14 cellular contexts compared by ENCODE assay signal in genomic region chr20:31566332-31566657, GRCh38. TPM values are rescaled to one million over a fixed set of nuclear protein-coding genes. Genes with fewer than 3 reads are reported as not detected.
DNase-seq lines count a peak whose midpoint lies in the region; ATAC-seq and TF ChIP-seq lines count a peak whose summit lies in the region.
"Had no signal": no experiment of that assay in that cellular context is flagged by ENCODE, and none has a peak within 500 bp of the region (broad histone marks: within the 10 kb centered on the region; RNA-seq: fewer than 3 reads in every experiment).

No MANE protein-coding gene starts in this region.

- CTCF ChIA-PET in activated CD8-positive, alpha-beta memory T cell treated with anti-CD3 and anti-CD28 coated beads, Interleukin-2, amount 10 ng/mL, durations not matched to agents 7 days and 5 days (lab: Charles Lee), result interaction anchor here (8.4 to 31.0 kb wide), 2 partner anchors 6 to 46 kb away, joined by 134 to 1101 read pairs; partner anchors contain the start of gene ID1
- CTCF ChIA-PET in Panc1 (lab: Charles Lee), result interaction anchor here (1.2 to 10.8 kb wide), 4 partner anchors 9 to 68 kb away, joined by 6 to 298 read pairs (median 6); no protein-coding TSS in a partner anchor

- H3K4me3 Mint-ChIP-seq in activated CD8-positive, alpha-beta memory T cell treated with anti-CD3 and anti-CD28 coated beads, Interleukin-2, amount 10 ng/mL, durations not matched to agents 7 days and 5 days, result no peak overlapping the region
- no peak overlapping the region for H3K4me3 Mint-ChIP-seq in stimulated activated memory B cell treated with anti-CD40 and anti-IgM and Interleukin-4, amounts not matched to agents 10 μg/mL and 1 μg/mL and 100 μg/mL, for 72 hours
- H3K4me3 Mint-ChIP-seq in nephron progenitor cell, result no peak overlapping the region

- ATAC-seq in activated CD8-positive, alpha-beta memory T cell treated with anti-CD3 and anti-CD28 coated beads, Interleukin-2, amount 10 ng/mL, durations not matched to agents 7 days and 5 days, result no peak
- ATAC-seq in Panc1 (no peak), GM21360 (IDR thresholded peaks at IDR 0.05; ENCODE audit: unreplicated experiment) (no peak)
- ATAC-seq in stimulated activated memory B cell treated with anti-CD40 and anti-IgM and Interleukin-4, amounts not matched to agents 10 μg/mL and 1 μg/mL and 100 μg/mL, for 72 hours, result no peak

- H3K27me3 ChIP-seq in Panc1 (ENCODE audit: control insufficient read depth, insufficient read depth, low read length) (no peaks in the 10 kb centered on the region), H7 (ENCODE audit: control insufficient read depth, insufficient read depth, low read length) (no peaks in the 10 kb centered on the region)
- H3K27me3 ChIP-seq: upper lobe of left lung had no signal

- no peak for DNase-seq in activated CD8-positive, alpha-beta memory T cell treated with anti-CD3 and anti-CD28 coated beads, Interleukin-2, amount 10 ng/mL, durations not matched to agents 7 days and 5 days
- DNase-seq in activated CD8-positive, alpha-beta memory T cell treated with anti-CD3 and anti-CD28 coated beads, Interleukin-2, amount 50 U/mL, for 48 hours, result no peak
- DNase-seq in Panc1 (ENCODE audit: low read depth, low spot score), result no peak
- DNase-seq in epithelial cell of prostate (ENCODE audit: low read depth, low spot score), result no peak
- DNase-seq in H7, result no peak
- DNase-seq in nephron progenitor cell, result no peak
- DNase-seq: KBM-7; NCI-H1930; stimulated activated CD4-positive, alpha-beta T cell treated with anti-CD3 and anti-CD28 coated beads, Interleukin-12 subunit alpha, Interleukin-12 subunit beta, amount 100 ng/mL, for 4 hours had no signal

- H3K36me3 ChIP-seq in Panc1 (ENCODE audit: control insufficient read depth, insufficient read depth, low read length), result peaks cover 6% of the 10 kb centered on the region; the same call in 1 of the 2 replicates
- peaks cover 39% of the 10 kb centered on the region for H3K36me3 ChIP-seq in H7 (replicated peaks; ENCODE audit: control insufficient read depth, insufficient read depth, low read length)

- peaks cover 6% of the 10 kb centered on the region for H3K4me1 Mint-ChIP-seq in activated CD8-positive, alpha-beta memory T cell treated with anti-CD3 and anti-CD28 coated beads, Interleukin-2, amount 10 ng/mL, durations not matched to agents 7 days and 5 days
- H3K4me1 Mint-ChIP-seq in stimulated activated memory B cell treated with anti-CD40 and anti-IgM and Interleukin-4, amounts not matched to agents 10 μg/mL and 1 μg/mL and 100 μg/mL, for 72 hours, result peaks cover 33% of the 10 kb centered on the region
- peaks cover 28% of the 10 kb centered on the region for H3K4me1 Mint-ChIP-seq in nephron progenitor cell

- BruUV-seq in Panc1 (replicated peaks; lab: Mats Ljungman, UMichigan), result no TSS peak

- POLR2A ChIA-PET in Panc1 (lab: Charles Lee), result interaction anchor here (2.2 kb wide), 1 partner anchor 45 kb away, joined by 7 read pairs; no protein-coding TSS in a partner anchor

- H3K27me3 Mint-ChIP-seq in activated CD8-positive, alpha-beta memory T cell treated with anti-CD3 and anti-CD28 coated beads, Interleukin-2, amount 10 ng/mL, durations not matched to agents 7 days and 5 days, result no peaks in the 10 kb centered on the region
- H3K27me3 Mint-ChIP-seq in stimulated activated memory B cell treated with anti-CD40 and anti-IgM and Interleukin-4, amounts not matched to agents 10 μg/mL and 1 μg/mL and 100 μg/mL, for 72 hours, result no peaks in the 10 kb centered on the region
- H3K27me3 Mint-ChIP-seq in nephron progenitor cell (ENCODE audit: low read depth, poor library complexity), result peaks cover 2% of the 10 kb centered on the region
- H3K27me3 Mint-ChIP-seq: activated naive CD8-positive, alpha-beta T cell had no signal

- no peak overlapping the region for H3K4me3 ChIP-seq in Panc1 (ENCODE audit: low read depth in 2 of 2, low read length in 2 of 2)
- no peak overlapping the region for H3K4me3 ChIP-seq in H7 (ENCODE audit: insufficient read depth, low read depth, low read length)
- H3K4me3 ChIP-seq: lung, upper lobe of left lung had no signal

- TF ChIP-seq CTCF in Panc1 (IDR thresholded peaks at IDR 0.05) (no peak), nephron progenitor cell (IDR thresholded peaks at IDR 0.05) (no peak)

- no peaks in the 10 kb centered on the region for H3K9me3 Mint-ChIP-seq in activated CD8-positive, alpha-beta memory T cell treated with anti-CD3 and anti-CD28 coated beads, Interleukin-2, amount 10 ng/mL, durations not matched to agents 7 days and 5 days (ENCODE audit: low read depth)
- H3K9me3 Mint-ChIP-seq in stimulated activated memory B cell treated with anti-CD40 and anti-IgM and Interleukin-4, amounts not matched to agents 10 μg/mL and 1 μg/mL and 100 μg/mL, for 72 hours, result no peaks in the 10 kb centered on the region
- no peaks in the 10 kb centered on the region for H3K9me3 Mint-ChIP-seq in nephron progenitor cell

- no peaks in the 10 kb centered on the region for H3K9me3 ChIP-seq in Panc1 (ENCODE audit: control insufficient read depth, insufficient read depth, low read depth, low read length)
- H3K9me3 ChIP-seq: upper lobe of left lung had no signal

- intact Hi-C loops in Panc1 (cut with micrococcal nuclease; ENCODE audit: unreplicated experiment), result no loop called here

- H3K27ac ChIP-seq in Panc1 (ENCODE audit: low read length) (peak overlapping the region; percentile 88), epithelial cell of prostate (peak overlapping the region; percentile 99)

- H3K36me3 Mint-ChIP-seq in activated CD8-positive, alpha-beta memory T cell treated with anti-CD3 and anti-CD28 coated beads, Interleukin-2, amount 10 ng/mL, durations not matched to agents 7 days and 5 days, result peaks cover 22% of the 10 kb centered on the region
- peaks cover 31% of the 10 kb centered on the region for H3K36me3 Mint-ChIP-seq in stimulated activated memory B cell treated with anti-CD40 and anti-IgM and Interleukin-4, amounts not matched to agents 10 μg/mL and 1 μg/mL and 100 μg/mL, for 72 hours
- H3K36me3 Mint-ChIP-seq in nephron progenitor cell (ENCODE audit: low read depth), result peaks cover 27% of the 10 kb centered on the region
- H3K36me3 Mint-ChIP-seq: activated naive CD8-positive, alpha-beta T cell had no signal

- in situ Hi-C loops in Panc1 (cut with HindIII; ENCODE audit: low pct_unique_long_range_greater_than_20kb, low sequenced_read_pairs), result loop anchor here (10.0 kb wide), 1 partner anchor 59 kb away; no protein-coding TSS in a partner anchor

- peaks cover 72% of the 10 kb centered on the region for H3K4me1 ChIP-seq in Panc1 (ENCODE audit: control insufficient read depth, insufficient read depth, low read length)

- H3K27ac Mint-ChIP-seq in activated CD8-positive, alpha-beta memory T cell treated with anti-CD3 and anti-CD28 coated beads, Interleukin-2, amount 10 ng/mL, durations not matched to agents 7 days and 5 days, result peak overlapping the region; percentile 57
- peak overlapping the region; percentile 72 for H3K27ac Mint-ChIP-seq in stimulated activated memory B cell treated with anti-CD40 and anti-IgM and Interleukin-4, amounts not matched to agents 10 μg/mL and 1 μg/mL and 100 μg/mL, for 72 hours
- H3K27ac Mint-ChIP-seq in nephron progenitor cell, result no peak overlapping the region
- H3K27ac Mint-ChIP-seq: activated naive CD8-positive, alpha-beta T cell had no signal

RNA-seq across cellular contexts. Expression of gene ID1, which starts 38.8 kb away (rescaled TPM):
- not detected for total RNA-seq in activated CD8-positive, alpha-beta memory T cell treated with anti-CD3 and anti-CD28 coated beads, Interleukin-2, amount 10 ng/mL, durations not matched to agents 7 days and 5 days
- 152 TPM for total RNA-seq in Panc1 (2021; ENCODE audit: unreplicated experiment)
- 185 TPM for polyA plus RNA-seq in Panc1 (2012; ENCODE audit: insufficient read length)
- total RNA-seq in H7 (2014; rRNA removed; shearing (Covaris generic)), result 424 and 491 TPM in 2 replicates

RNA-seq across cellular contexts. Expression of gene HM13, which starts 52.1 kb away (rescaled TPM):
- total RNA-seq in activated CD8-positive, alpha-beta memory T cell treated with anti-CD3 and anti-CD28 coated beads, Interleukin-2, amount 10 ng/mL, durations not matched to agents 7 days and 5 days, result 100 to 1,000 TPM; 151 to 152 TPM
- 337 TPM for total RNA-seq in Panc1 (2021; ENCODE audit: unreplicated experiment)
- 424 TPM for polyA plus RNA-seq in Panc1 (2012; ENCODE audit: insufficient read length)
- total RNA-seq in H7 (2014; rRNA removed; shearing (Covaris generic)), result 63.9 and 65.0 TPM in 2 replicates

Comparison
In these comparisons a context has a peak if more than half of its experiments do, and no peak if none do; other contexts are left out.
1. RNA of gene ID1, which starts 38.8 kb away (total RNA-seq): 424 to 491 TPM in H7 and 152 TPM in Panc1 (single experiment); not detected in activated CD8-positive, alpha-beta memory T cell treated with anti-CD3 and anti-CD28 coated beads, Interleukin-2, amount 10 ng/mL, durations not matched to agents 7 days and 5 days; every median in the first group is over 100 times any median in the second.